5 cellular contexts compared by ENCODE assay signal in the genomic region with DNA sequence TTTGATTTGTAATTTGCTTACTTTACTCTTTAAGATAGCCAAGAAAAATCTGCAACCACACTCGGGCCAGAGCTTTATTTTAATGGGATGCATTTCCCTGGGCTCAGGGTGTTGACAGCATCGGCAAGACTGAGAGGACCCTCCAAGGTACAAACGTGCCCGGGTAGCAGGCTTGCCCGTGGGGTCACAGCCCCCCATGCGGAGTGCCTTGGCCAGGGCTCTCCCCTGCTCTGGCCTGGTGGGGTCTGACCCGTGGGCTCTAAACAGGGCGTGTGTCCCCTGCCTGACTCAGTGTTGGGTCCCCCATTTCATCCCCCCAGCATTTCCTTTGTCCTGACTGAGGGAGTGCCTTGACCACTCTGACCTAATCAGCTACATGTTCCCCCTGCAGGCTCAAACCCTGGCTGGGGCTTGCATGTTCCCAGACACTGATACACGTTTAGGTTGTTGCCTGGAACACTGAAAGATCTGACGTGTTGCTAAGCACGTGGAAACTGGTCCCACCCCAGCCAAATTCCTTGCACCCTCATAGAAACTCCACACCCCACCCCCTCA. TPM values are rescaled to one million over a fixed set of nuclear protein-coding genes. Genes with fewer than 3 reads are reported as not detected.
"Had no signal": no experiment of that assay in that cellular context is flagged by ENCODE, and none has a peak within 500 bp of the region (broad histone marks: within the 10 kb centered on the region; RNA-seq: fewer than 3 reads in every experiment).

No MANE protein-coding gene starts in this region.

RNA-seq across cellular contexts. Expression of gene TUBA3D, which starts 9.1 kb away (rescaled TPM):
- total RNA-seq: GM23248, H4, HFFc6, IMR-90 had no signal
- polyA plus RNA-seq: GM23248, IMR-90 had no signal

RNA-seq across cellular contexts. Expression of gene CCDC74A, which starts 42.7 kb away (rescaled TPM):
- total RNA-seq: HT1080 had no signal
